In the genomic region with DNA sequence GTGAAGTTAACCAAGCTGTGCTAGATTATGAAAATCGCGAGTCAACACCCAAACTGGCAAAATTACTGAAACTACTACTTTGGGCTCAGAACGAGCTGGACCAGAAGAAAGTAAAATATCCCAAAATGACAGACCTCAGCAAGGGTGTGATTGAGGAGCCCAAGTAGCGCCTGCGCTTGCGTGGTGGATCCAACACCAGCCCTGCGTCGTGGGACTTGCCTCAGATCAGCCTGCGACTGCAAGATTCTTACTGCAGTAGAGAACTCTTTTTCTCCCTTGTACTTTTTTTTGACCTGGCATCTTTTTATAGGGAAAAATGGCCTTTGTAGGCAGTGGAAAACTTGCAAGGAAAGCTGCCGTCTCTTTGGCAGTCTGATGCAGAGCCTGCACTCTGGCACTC, we compare ENCODE assay signal across 17 cellular contexts. TPM values are rescaled to one million over a fixed set of nuclear protein-coding genes. Genes with fewer than 3 reads are reported as not detected.
"Had no signal": no experiment of that assay in that cellular context is flagged by ENCODE, and none has a peak within 500 bp of the region (broad histone marks: within the 10 kb centered on the region; RNA-seq: fewer than 3 reads in every experiment).

No MANE protein-coding gene starts in this region.

- H3K4me3 Mint-ChIP-seq: immature natural killer cell; naive thymus-derived CD8-positive, alpha-beta T cell; type B pancreatic cell had no signal

- H3K27me3 ChIP-seq: esophagus muscularis mucosa, gastrocnemius medialis, suprapubic skin, thyroid gland, uterus had no signal

- DNase-seq: effector memory CD4-positive, alpha-beta T cell; gastrocnemius medialis; immature natural killer cell; naive thymus-derived CD8-positive, alpha-beta T cell; small intestine; stimulated activated CD4-positive, alpha-beta T cell treated with anti-CD3 and anti-CD28 coated beads, Interleukin-2, amount 100 ng/mL, for 48 hours; stimulated activated naive CD4-positive, alpha-beta T cell treated with Interleukin-2 at 50 U/mL for 16 hours; thyroid gland; uterus had no signal

- H3K36me3 ChIP-seq: uterus had no signal

- H3K4me1 ChIP-seq: uterus had no signal

- H3K9me3 ChIP-seq: esophagus muscularis mucosa, gastrocnemius medialis, suprapubic skin, thyroid gland, uterus had no signal

- H3K27me3 Mint-ChIP-seq: naive thymus-derived CD8-positive, alpha-beta T cell; type B pancreatic cell had no signal

- H3K27ac Mint-ChIP-seq: immature natural killer cell, type B pancreatic cell had no signal

- H3K9me3 Mint-ChIP-seq: immature natural killer cell; naive thymus-derived CD8-positive, alpha-beta T cell; type B pancreatic cell had no signal

- H3K27ac ChIP-seq: epithelial cell of prostate, esophagus muscularis mucosa, gastrocnemius medialis, suprapubic skin, thyroid gland, uterus had no signal

- ATAC-seq: gastrocnemius medialis; left colon; naive thymus-derived CD8-positive, alpha-beta T cell had no signal

- H3K4me3 ChIP-seq: esophagus muscularis mucosa, gastrocnemius medialis, suprapubic skin, thyroid gland, uterus had no signal

RNA-seq across cellular contexts. Expression of a gene that starts 7.8 kb away (rescaled TPM):
- total RNA-seq: osteocyte had no signal
- polyA plus RNA-seq: keratinocyte, neural cell had no signal
